31 cellular contexts compared by ENCODE assay signal in the genomic region with DNA sequence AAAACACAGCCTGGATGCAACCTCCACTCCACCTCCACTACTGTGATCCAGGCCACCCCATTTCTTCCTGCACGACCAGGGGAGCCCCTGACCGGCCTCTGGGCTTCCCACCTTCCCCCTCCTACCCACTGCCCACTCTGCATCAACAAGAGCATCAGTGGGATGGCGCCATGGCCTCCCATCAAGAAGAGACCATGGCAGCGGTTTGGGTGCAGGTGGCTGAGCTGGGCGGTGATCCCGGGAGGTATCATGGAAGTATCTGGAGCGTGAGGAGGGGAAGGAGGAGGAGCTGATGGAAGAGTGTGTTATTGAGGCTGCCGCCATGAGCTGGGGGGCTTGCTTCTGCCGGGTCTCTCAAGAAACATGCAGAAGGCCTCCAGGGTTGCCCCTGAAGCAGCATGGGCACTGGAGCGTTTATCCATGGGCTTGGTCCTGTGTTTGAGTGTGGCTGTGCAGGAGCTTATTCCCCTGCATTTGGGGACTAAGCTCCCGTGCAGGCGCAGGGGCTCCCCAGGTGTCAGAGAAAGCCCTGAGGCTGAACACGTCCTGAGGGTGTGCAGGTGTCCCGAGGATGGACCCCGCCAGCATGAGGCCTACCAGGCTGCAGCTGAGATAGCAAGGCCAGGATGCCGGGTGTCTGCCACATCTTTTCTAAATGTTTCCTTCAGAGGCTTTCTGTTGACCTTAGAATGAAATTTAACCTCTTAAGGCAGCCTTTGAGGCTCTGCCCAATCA.
"Had no signal": no experiment of that assay in that cellular context is flagged by ENCODE, and none has a peak within 500 bp of the region (broad histone marks: within the 10 kb centered on the region; RNA-seq: fewer than 3 reads in every experiment).

No MANE protein-coding gene starts in this region.

- H3K36me3 Mint-ChIP-seq: activated CD4-positive, alpha-beta memory T cell treated with anti-CD3 and anti-CD28 coated beads for 36 hours; activated CD8-positive, alpha-beta memory T cell treated with anti-CD3 and anti-CD28 coated beads, Interleukin-2, amount 10 ng/mL, durations not matched to agents 7 days and 5 days; activated naive CD4-positive, alpha-beta T cell treated with anti-CD3 and anti-CD28 coated beads, Interleukin-2, amount 10 ng/mL, durations not matched to agents 7 days and 5 days; activated naive CD8-positive, alpha-beta T cell had no signal

- H3K27me3 Mint-ChIP-seq: activated CD4-positive, alpha-beta memory T cell treated with anti-CD3 and anti-CD28 coated beads for 36 hours; activated CD4-positive, alpha-beta T cell treated with anti-CD3 and anti-CD28 coated beads for 36 hours; activated CD4-positive, alpha-beta T cell treated with anti-CD3 and anti-CD28 coated beads, Interleukin-2, amount 10 ng/mL, durations not matched to agents 24 days and 14 days; activated CD8-positive, alpha-beta memory T cell treated with anti-CD3 and anti-CD28 coated beads, Interleukin-2, amount 10 ng/mL, durations not matched to agents 7 days and 5 days; activated naive CD4-positive, alpha-beta T cell treated with anti-CD3 and anti-CD28 coated beads, Interleukin-2, amount 10 ng/mL, durations not matched to agents 7 days and 5 days; activated naive CD8-positive, alpha-beta T cell had no signal

- H3K4me3 ChIP-seq: body of pancreas, colonic mucosa, esophagus squamous epithelium, gastroesophageal sphincter had no signal

- H3K9me3 Mint-ChIP-seq: activated CD4-positive, alpha-beta memory T cell treated with anti-CD3 and anti-CD28 coated beads for 36 hours; activated CD4-positive, alpha-beta T cell treated with anti-CD3 and anti-CD28 coated beads, Interleukin-2, amount 10 ng/mL, durations not matched to agents 24 days and 14 days; activated naive CD4-positive, alpha-beta T cell treated with anti-CD3 and anti-CD28 coated beads, Interleukin-2, amount 10 ng/mL, durations not matched to agents 7 days and 5 days; activated T-helper 1 cell treated with anti-CD3 and anti-CD28 coated beads, Interleukin-12 subunit alpha, Interleukin-12 subunit beta, Interleukin-2, Interleukin-4 antibody, amounts not matched to agents 30 ng/mL and 10 ng/mL and 1 ng/mL, durations not matched to agents 14 hours and 24 hours and 36 hours; activated T-helper 2 cell treated with anti-CD3 and anti-CD28 coated beads, Interferon-gamma antibody, Interleukin-2, Interleukin-4, amounts not matched to agents 10 μg/mL and 5 μg/mL and 100 μg/mL, durations not matched to agents 14 hours and 24 hours and 36 hours; T-helper 2 cell treated with Interferon-gamma antibody and Interleukin-4, amounts not matched to agents 5 μg/mL and 100 μg/mL, for 36 hours had no signal

- H3K27ac Mint-ChIP-seq: activated CD4-positive, alpha-beta memory T cell treated with anti-CD3 and anti-CD28 coated beads for 36 hours; activated CD4-positive, alpha-beta T cell treated with anti-CD3 and anti-CD28 coated beads for 36 hours; activated CD4-positive, alpha-beta T cell treated with anti-CD3 and anti-CD28 coated beads, Interleukin-2, amount 10 ng/mL, durations not matched to agents 24 days and 14 days; activated CD8-positive, alpha-beta memory T cell treated with anti-CD3 and anti-CD28 coated beads, Interleukin-2, amount 10 ng/mL, durations not matched to agents 7 days and 5 days; activated naive CD4-positive, alpha-beta T cell treated with anti-CD3 and anti-CD28 coated beads, Interleukin-2, amount 10 ng/mL, durations not matched to agents 7 days and 5 days; activated naive CD8-positive, alpha-beta T cell; activated T-helper 1 cell treated with anti-CD3 and anti-CD28 coated beads, Interleukin-12 subunit alpha, Interleukin-12 subunit beta, Interleukin-2, Interleukin-4 antibody, amounts not matched to agents 30 ng/mL and 10 ng/mL and 1 ng/mL, durations not matched to agents 14 hours and 24 hours and 36 hours; activated T-helper 2 cell treated with anti-CD3 and anti-CD28 coated beads, Interferon-gamma antibody, Interleukin-2, Interleukin-4, amounts not matched to agents 10 μg/mL and 5 μg/mL and 100 μg/mL, durations not matched to agents 14 hours and 24 hours and 36 hours; T-helper 17 cell; T-helper 2 cell treated with Interferon-gamma antibody and Interleukin-4, amounts not matched to agents 5 μg/mL and 100 μg/mL, for 36 hours had no signal

- H3K27me3 ChIP-seq: body of pancreas, colonic mucosa, esophagus squamous epithelium, gastroesophageal sphincter had no signal

- DNase-seq: activated CD4-positive, alpha-beta memory T cell treated with anti-CD3 and anti-CD28 coated beads for 36 hours; activated CD4-positive, alpha-beta T cell treated with anti-CD3 and anti-CD28 coated beads for 36 hours; activated CD4-positive, alpha-beta T cell treated with anti-CD3 and anti-CD28 coated beads, Interleukin-2, amount 10 ng/mL, durations not matched to agents 24 days and 14 days; activated CD4-positive, CD25-positive, alpha-beta regulatory T cell; activated CD4-positive, CD25-positive, alpha-beta regulatory T cell treated with anti-CD3 and anti-CD28 coated beads, Interleukin-2, amount 50 U/mL, for 72 hours; activated CD8-positive, alpha-beta memory T cell treated with anti-CD3 and anti-CD28 coated beads, Interleukin-2, amount 10 ng/mL, durations not matched to agents 7 days and 5 days; activated CD8-positive, alpha-beta memory T cell treated with anti-CD3 and anti-CD28 coated beads, Interleukin-2, amount 50 U/mL, for 4 hours; activated CD8-positive, alpha-beta T cell treated with anti-CD3 and anti-CD28 coated beads, Interleukin-2, amount 10 ng/mL, durations not matched to agents 7 days and 5 days; activated effector memory CD4-positive, alpha-beta T cell treated with anti-CD3 and anti-CD28 coated beads, Interleukin-2, amount 50 U/mL, for 16 hours; activated naive CD4-positive, alpha-beta T cell treated with anti-CD3 and anti-CD28 coated beads, Interleukin-2, amount 10 ng/mL, durations not matched to agents 7 days and 5 days; activated T-cell treated with anti-CD3 and anti-CD28 coated beads, Interleukin-2, amount 50 U/mL, for 1 hour; activated T-cell treated with anti-CD3 and anti-CD28 coated beads, Interleukin-2, amount 50 U/mL, for 48 hours; amniotic stem cell; anterior cingulate cortex; body of pancreas; caudate nucleus; colonic mucosa; effector CD8-positive, alpha-beta T cell; esophagus squamous epithelium; foreskin melanocyte; T-helper 1 cell; T-helper 17 cell; T1000 had no signal

- H3K9me3 ChIP-seq: body of pancreas, colonic mucosa, esophagus squamous epithelium had no signal

- H3K4me3 Mint-ChIP-seq: activated CD4-positive, alpha-beta memory T cell treated with anti-CD3 and anti-CD28 coated beads for 36 hours; activated CD4-positive, alpha-beta T cell treated with anti-CD3 and anti-CD28 coated beads for 36 hours; activated CD4-positive, alpha-beta T cell treated with anti-CD3 and anti-CD28 coated beads, Interleukin-2, amount 10 ng/mL, durations not matched to agents 24 days and 14 days; activated CD8-positive, alpha-beta memory T cell treated with anti-CD3 and anti-CD28 coated beads, Interleukin-2, amount 10 ng/mL, durations not matched to agents 7 days and 5 days; activated CD8-positive, alpha-beta T cell treated with anti-CD3 and anti-CD28 coated beads, Interleukin-2, amount 10 ng/mL, durations not matched to agents 7 days and 5 days; activated naive CD4-positive, alpha-beta T cell treated with anti-CD3 and anti-CD28 coated beads, Interleukin-2, amount 10 ng/mL, durations not matched to agents 7 days and 5 days; activated naive CD8-positive, alpha-beta T cell; activated T-helper 1 cell treated with anti-CD3 and anti-CD28 coated beads, Interleukin-12 subunit alpha, Interleukin-12 subunit beta, Interleukin-2, Interleukin-4 antibody, amounts not matched to agents 30 ng/mL and 10 ng/mL and 1 ng/mL, durations not matched to agents 14 hours and 24 hours and 36 hours; T-helper 17 cell; T-helper 2 cell treated with Interferon-gamma antibody and Interleukin-4, amounts not matched to agents 5 μg/mL and 100 μg/mL, for 36 hours had no signal

- H3K36me3 ChIP-seq: colonic mucosa, esophagus squamous epithelium, gastroesophageal sphincter had no signal

- H3K4me1 ChIP-seq: body of pancreas, colonic mucosa, gastroesophageal sphincter had no signal

- H3K27ac ChIP-seq: body of pancreas, colonic mucosa, epithelial cell of prostate, esophagus squamous epithelium, gastroesophageal sphincter had no signal

- FAIRE-seq: endometrium, endothelial cell of umbilical vein had no signal
